ENCODE assay signal across 25 cellular contexts in genomic region chr7:26709210-26709990, GRCh38.
A peak's percentile ranks its signal among the peaks of the same experiment; 100 is the strongest.
DNase-seq lines count a peak whose midpoint lies in the region; ATAC-seq and TF ChIP-seq lines count a peak whose summit lies in the region.
"Had no signal": no experiment of that assay in that cellular context is flagged by ENCODE, and none has a peak within 500 bp of the region (broad histone marks: within the 10 kb centered on the region; RNA-seq: fewer than 3 reads in every experiment).

No MANE protein-coding gene starts in this region.

- H3K4me3 ChIP-seq in mucosa of descending colon = no peak overlapping the region
- H3K4me3 ChIP-seq: smooth muscle cell, vagina had no signal

- peaks cover 15% of the 10 kb centered on the region for H3K4me1 ChIP-seq in mucosa of descending colon (ENCODE audit: low read depth)
- H3K4me1 ChIP-seq: vagina had no signal

- H3K9me3 ChIP-seq in mucosa of descending colon = no peaks in the 10 kb centered on the region
- H3K9me3 ChIP-seq: vagina had no signal

- TF ChIP-seq CTCF in CD14-positive monocyte (IDR thresholded peaks at IDR 0.05) (no peak), mucosa of descending colon (IDR thresholded peaks at IDR 0.05) (no peak)

- H3K27ac Mint-ChIP-seq in CD14-positive monocyte = peak overlapping the region in 4 of 7 donors; percentile 11 to 68 (median 40)
- H3K27ac Mint-ChIP-seq in dendritic cell treated with granulocyte-macrophage colony-stimulating factor and Interleukin-4, amounts not matched to agents 40 ng/mL and 50 ng/mL, for 4 days = peak overlapping the region; percentile 19
- H3K27ac Mint-ChIP-seq: CD8-positive, alpha-beta memory T cell; natural killer cell had no signal

- intact Hi-C loops in CD14-positive monocyte (cut with micrococcal nuclease) = no loop called here
- intact Hi-C loops in dendritic cell treated with granulocyte-macrophage colony-stimulating factor and Interleukin-4, amounts not matched to agents 40 ng/mL and 50 ng/mL, for 4 days (cut with micrococcal nuclease) = no loop called here
- intact Hi-C loops in mucosa of descending colon (cut with DNase I, micrococcal nuclease) = no loop called here

- DNase-seq in CD14-positive monocyte (ENCODE audit: low spot score) (no peak), MV-4-11 (lab: John Stamatoyannopoulos, UW) (peak; percentile 85), mucosa of descending colon (no peak), superior temporal gyrus (ENCODE audit: extremely low spot score) (no peak)
- no peak for DNase-seq in activated T-cell treated with anti-CD3 and anti-CD28 coated beads, Interleukin-2, amount 50 U/mL, for 4 hours
- DNase-seq: activated CD4-positive, alpha-beta T cell treated with anti-CD3 and anti-CD28 coated beads, Interleukin-2, amount 50 U/mL, for 4 hours; activated naive CD4-positive, alpha-beta T cell treated with Interleukin-2 at 50 U/mL for 16 hours; anterior cingulate cortex; CD8-positive, alpha-beta memory T cell; cerebellar nuclear complex; effector CD4-positive, alpha-beta T cell; glutamatergic neuron; IMR-90; MM.1S; natural killer cell; NCI-H2029; NK-92 treated with Interleukin-12 subunit alpha and Interleukin-12 subunit beta, amount 100 ng/mL, for 24 hours; stimulated activated CD4-positive, alpha-beta T cell treated with anti-CD3 and anti-CD28 coated beads, Interleukin-4, amount 100 ng/mL, for 24 hours; T-helper 1 cell; WERI-Rb-1 had no signal

- peak; percentile 20 for ATAC-seq in mucosa of descending colon
- no peak for ATAC-seq in activated T-cell treated with anti-CD3 and anti-CD28 coated beads, Interleukin-2, amount 50 U/mL, for 4 hours
- ATAC-seq in HG02763 (IDR thresholded peaks at IDR 0.05; ENCODE audit: unreplicated experiment) = no peak
- ATAC-seq in GM21619 (IDR thresholded peaks at IDR 0.05; ENCODE audit: unreplicated experiment) = no peak
- ATAC-seq: natural killer cell had no signal

- no peaks in the 10 kb centered on the region for H3K36me3 ChIP-seq in mucosa of descending colon (ENCODE audit: low read depth)
- H3K36me3 ChIP-seq: vagina, WERI-Rb-1 had no signal

- peaks cover 10% of the 10 kb centered on the region for H3K4me1 Mint-ChIP-seq in CD14-positive monocyte
- peaks cover 17% of the 10 kb centered on the region for H3K4me1 Mint-ChIP-seq in dendritic cell treated with granulocyte-macrophage colony-stimulating factor and Interleukin-4, amounts not matched to agents 40 ng/mL and 50 ng/mL, for 4 days (ENCODE audit: low read depth)
- no peaks in the 10 kb centered on the region for H3K4me1 Mint-ChIP-seq in activated T-cell treated with anti-CD3 and anti-CD28 coated beads, Interleukin-2, amount 50 U/mL, for 4 hours (ENCODE audit: low read depth)
- H3K4me1 Mint-ChIP-seq: CD8-positive, alpha-beta memory T cell; natural killer cell had no signal

- H3K4me3 Mint-ChIP-seq in CD14-positive monocyte = no peak overlapping the region
- H3K4me3 Mint-ChIP-seq in dendritic cell treated with granulocyte-macrophage colony-stimulating factor and Interleukin-4, amounts not matched to agents 40 ng/mL and 50 ng/mL, for 4 days = no peak overlapping the region
- H3K4me3 Mint-ChIP-seq in activated T-cell treated with anti-CD3 and anti-CD28 coated beads, Interleukin-2, amount 50 U/mL, for 4 hours = no peak overlapping the region
- H3K4me3 Mint-ChIP-seq: CD8-positive, alpha-beta memory T cell; natural killer cell had no signal

- H3K27me3 Mint-ChIP-seq in CD14-positive monocyte (ENCODE audit: low read depth in 3 of 3) = no peaks in the 10 kb centered on the region
- H3K27me3 Mint-ChIP-seq in dendritic cell treated with granulocyte-macrophage colony-stimulating factor and Interleukin-4, amounts not matched to agents 40 ng/mL and 50 ng/mL, for 4 days = no peaks in the 10 kb centered on the region
- H3K27me3 Mint-ChIP-seq in activated T-cell treated with anti-CD3 and anti-CD28 coated beads, Interleukin-2, amount 50 U/mL, for 4 hours (ENCODE audit: low read depth) = peaks cover 5% of the 10 kb centered on the region
- H3K27me3 Mint-ChIP-seq: CD8-positive, alpha-beta memory T cell had no signal

- no peaks in the 10 kb centered on the region for H3K9me3 Mint-ChIP-seq in CD14-positive monocyte
- H3K9me3 Mint-ChIP-seq in dendritic cell treated with granulocyte-macrophage colony-stimulating factor and Interleukin-4, amounts not matched to agents 40 ng/mL and 50 ng/mL, for 4 days = no peaks in the 10 kb centered on the region
- H3K9me3 Mint-ChIP-seq in activated T-cell treated with anti-CD3 and anti-CD28 coated beads, Interleukin-2, amount 50 U/mL, for 4 hours = no peaks in the 10 kb centered on the region
- H3K9me3 Mint-ChIP-seq: CD8-positive, alpha-beta memory T cell; natural killer cell had no signal

- peaks cover 26 to 42% of the 10 kb centered on the region in 2 donors for H3K36me3 Mint-ChIP-seq in CD14-positive monocyte
- peaks cover 42% of the 10 kb centered on the region for H3K36me3 Mint-ChIP-seq in dendritic cell treated with granulocyte-macrophage colony-stimulating factor and Interleukin-4, amounts not matched to agents 40 ng/mL and 50 ng/mL, for 4 days (ENCODE audit: low read depth)
- no peaks in the 10 kb centered on the region for H3K36me3 Mint-ChIP-seq in activated T-cell treated with anti-CD3 and anti-CD28 coated beads, Interleukin-2, amount 50 U/mL, for 4 hours (ENCODE audit: insufficient read depth)
- H3K36me3 Mint-ChIP-seq: natural killer cell had no signal
